14 cellular contexts compared by ENCODE assay signal in the genomic region with DNA sequence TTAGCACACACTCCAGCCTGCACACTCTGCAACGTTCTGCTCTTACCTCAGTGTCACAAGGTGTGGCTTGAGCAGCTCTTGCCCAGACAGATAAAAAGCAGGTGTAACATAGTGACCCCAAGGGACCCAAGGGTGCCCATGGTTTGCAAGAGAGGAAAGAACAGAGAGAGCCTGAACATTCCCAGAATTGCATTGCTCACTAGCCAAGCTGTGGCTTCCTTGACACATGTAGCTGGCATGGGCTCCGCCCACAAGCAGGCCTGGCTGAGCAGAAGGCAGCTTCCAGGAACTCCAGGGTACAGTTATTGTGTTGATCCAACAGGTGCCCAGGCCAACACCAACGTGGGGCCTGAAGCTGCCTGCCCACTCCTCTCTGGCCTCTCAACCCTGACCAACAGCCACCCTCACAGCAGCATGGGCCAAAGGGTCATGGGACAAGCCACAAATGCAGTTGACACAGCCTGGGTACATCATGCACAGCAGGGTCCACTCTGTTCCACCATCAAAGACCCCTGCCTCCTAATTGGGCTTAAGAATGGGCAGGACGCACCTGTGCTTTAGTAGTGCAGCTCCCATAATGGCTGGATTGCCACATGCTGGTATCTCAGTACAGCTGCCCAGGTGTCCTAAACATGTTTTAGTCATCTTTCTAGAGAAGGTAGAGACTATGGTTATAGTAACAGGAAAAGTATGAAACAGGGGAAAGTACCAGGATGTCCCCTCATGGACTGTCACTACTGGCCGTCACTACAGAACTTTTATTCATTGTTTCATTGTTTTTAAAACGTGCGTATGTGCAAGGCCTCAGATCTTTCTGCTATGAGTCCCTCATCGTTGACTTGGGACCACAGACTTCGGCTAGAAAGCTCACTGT.
DNase-seq lines count a peak whose midpoint lies in the region; ATAC-seq and TF ChIP-seq lines count a peak whose summit lies in the region.
"Had no signal": no experiment of that assay in that cellular context is flagged by ENCODE, and none has a peak within 500 bp of the region (broad histone marks: within the 10 kb centered on the region; RNA-seq: fewer than 3 reads in every experiment).

No MANE protein-coding gene starts in this region.

- DNase-seq in Daoy (ENCODE audit: low read depth) = peak; percentile 7
- DNase-seq in MV-4-11 (lab: John Stamatoyannopoulos, UW) = peak; percentile 14
- peak; percentile 34 to 58 for DNase-seq in psoas muscle
- DNase-seq in stimulated activated CD4-positive, alpha-beta T cell treated with anti-CD3 and anti-CD28 coated beads, Interleukin-4, amount 100 ng/mL, for 24 hours = no peak
- DNase-seq in GM20000 (ENCODE audit: low spot score) = no peak
- DNase-seq in NOMO-1 (lab: John Stamatoyannopoulos, UW; ENCODE audit: unreplicated experiment in 2 of 2) = no peak
- DNase-seq: activated CD4-positive, alpha-beta T cell treated with anti-CD3 and anti-CD28 coated beads for 36 hours; DMS79; KG1; naive B cell; NCI-H446 had no signal

- no peak for TF ChIP-seq EP300 in gastroesophageal sphincter (IDR thresholded peaks at IDR 0.05)

- H3K4me1 ChIP-seq in gastroesophageal sphincter (no peaks in the 10 kb centered on the region), psoas muscle (peaks cover 4% of the 10 kb centered on the region)
- H3K4me1 ChIP-seq: SJSA1 had no signal

- TF ChIP-seq CTCF in gastroesophageal sphincter (IDR thresholded peaks at IDR 0.05) (no peak), psoas muscle (IDR thresholded peaks at IDR 0.05) (no peak), GM20000 (IDR thresholded peaks at IDR 0.05; ENCODE audit: extremely low read depth, missing control alignments) (no peak)

- H3K9me3 ChIP-seq in gastroesophageal sphincter (no peaks in the 10 kb centered on the region), psoas muscle (no peaks in the 10 kb centered on the region)
- H3K9me3 ChIP-seq: SJSA1 had no signal

- intact Hi-C loops in psoas muscle (cut with DNase I) = loop anchor here in 1 of 2 donors (5.0 kb wide), 1 partner anchor 152 kb away; no protein-coding TSS in a partner anchor

- WGBS in gastroesophageal sphincter (ENCODE audit: low coverage in 1 of 2), 2 donors = 85% methylated on average over 7 of the region's 9 CpGs; no CpG with 5 or more reads in 1 of the 2 donors
- WGBS in psoas muscle, 3 donors = 72 to 75% (median 74%) methylated on average over 9 of the region's 9 CpGs

- H3K36me3 ChIP-seq in gastroesophageal sphincter (no peaks in the 10 kb centered on the region), psoas muscle (ENCODE audit: insufficient read depth in 1 of 2, low read depth in 1 of 2) (no peaks in the 10 kb centered on the region)
- H3K36me3 ChIP-seq: SJSA1 had no signal

- H3K27me3 ChIP-seq in gastroesophageal sphincter (peaks cover 19% of the 10 kb centered on the region), psoas muscle (ENCODE audit: insufficient read depth in 3 of 3, low read length in 2 of 3) (no peaks in the 10 kb centered on the region)
- H3K27me3 ChIP-seq: SJSA1 had no signal

- no peak overlapping the region for H3K4me3 ChIP-seq in gastroesophageal sphincter
- no peak overlapping the region for H3K4me3 ChIP-seq in psoas muscle
- H3K4me3 ChIP-seq: SJSA1 had no signal

- ATAC-seq in gastroesophageal sphincter (peak; percentile 31), psoas muscle (peak; percentile 61 to 90 (median 80)), HG03135 (IDR thresholded peaks at IDR 0.05; ENCODE audit: unreplicated experiment) (no peak)
- ATAC-seq: activated CD4-positive, alpha-beta T cell treated with anti-CD3 and anti-CD28 coated beads for 36 hours had no signal

- TF ChIP-seq POLR2A in gastroesophageal sphincter (IDR thresholded peaks at IDR 0.05) = no peak

- H3K27ac ChIP-seq in gastroesophageal sphincter = no peak overlapping the region
- no peak overlapping the region for H3K27ac ChIP-seq in psoas muscle
- H3K27ac ChIP-seq: SJSA1 had no signal

Comparison
In these comparisons a context has a peak if more than half of its experiments do, and no peak if none do; other contexts are left out.
1. DNase-seq: peak in Daoy (single experiment), MV-4-11 (single experiment) and psoas muscle (2 of 2); none in stimulated activated CD4-positive, alpha-beta T cell treated with anti-CD3 and anti-CD28 coated beads, Interleukin-4, amount 100 ng/mL, for 24 hours (single experiment), GM20000 (single experiment) and NOMO-1 (0 of 2).